Comparison of ENCODE assay signal across 9 cellular contexts in genomic region chr1:115771094-115771846, GRCh38. TPM values are rescaled to one million over a fixed set of nuclear protein-coding genes. Genes with fewer than 3 reads are reported as not detected.
DNase-seq lines count a peak whose midpoint lies in the region; ATAC-seq and TF ChIP-seq lines count a peak whose summit lies in the region.
"Had no signal": no experiment of that assay in that cellular context is flagged by ENCODE, and none has a peak within 500 bp of the region (broad histone marks: within the 10 kb centered on the region; RNA-seq: fewer than 3 reads in every experiment).

No MANE protein-coding gene starts in this region.

- H3K4me1 ChIP-seq in HUES64 (ENCODE audit: insufficient read depth, low read length) (no peaks in the 10 kb centered on the region; the same call in 1 of the 2 replicates), parathyroid adenoma (no peaks in the 10 kb centered on the region), Karpas-422 (ENCODE audit: low read length) (no peaks in the 10 kb centered on the region)

- WGBS in HUES64: 53% methylated on average over 14 of the region's 14 CpGs

- H3K4me3 ChIP-seq in HUES64 (ENCODE audit: low read length) (peak overlapping the region; percentile 38; the same call in 1 of the 2 replicates), epithelial cell of esophagus (ENCODE audit: low read length) (no peak overlapping the region), parathyroid adenoma (ENCODE audit: low read depth, low read length) (no peak overlapping the region), Karpas-422 (ENCODE audit: low read length) (no peak overlapping the region)

- H3K79me2 ChIP-seq in parathyroid adenoma: no peaks in the 10 kb centered on the region
- no peaks in the 10 kb centered on the region for H3K79me2 ChIP-seq in Karpas-422 (ENCODE audit: low read length)

- peak; percentile 29 for ATAC-seq in GM21723 (IDR thresholded peaks at IDR 0.05; ENCODE audit: unreplicated experiment)

- H3K36me3 ChIP-seq in HUES64 (ENCODE audit: insufficient read depth, low read length) (no peaks in the 10 kb centered on the region), parathyroid adenoma (ENCODE audit: control insufficient read depth, insufficient read depth, low read length) (no peaks in the 10 kb centered on the region), Karpas-422 (ENCODE audit: insufficient read depth, low read length) (no peaks in the 10 kb centered on the region)

- H3K9me3 ChIP-seq in HUES64 (ENCODE audit: insufficient read depth, low read depth, low read length): no peaks in the 10 kb centered on the region
- H3K9me3 ChIP-seq in parathyroid adenoma (ENCODE audit: control insufficient read depth, low read length): no peaks in the 10 kb centered on the region
- no peaks in the 10 kb centered on the region for H3K9me3 ChIP-seq in Karpas-422 (ENCODE audit: low read length)

- no peak overlapping the region for H3K9ac ChIP-seq in HUES64 (ENCODE audit: low read depth, low read length)
- no peak overlapping the region for H3K9ac ChIP-seq in parathyroid adenoma
- no peak overlapping the region for H3K9ac ChIP-seq in Karpas-422 (ENCODE audit: low read length)

- H3K9me2 ChIP-seq in Karpas-422 (replicated peaks; ENCODE audit: insufficient read depth, low read length): no peaks in the 10 kb centered on the region

- TF ChIP-seq CTCF in epithelial cell of esophagus (IDR thresholded peaks at IDR 0.05; ENCODE audit: insufficient read depth, low read depth, low read length, missing control alignments) (no peak), parathyroid adenoma (IDR thresholded peaks at IDR 0.05) (no peak)

- H3K4me2 ChIP-seq in parathyroid adenoma (ENCODE audit: low read length): no peak overlapping the region
- H3K4me2 ChIP-seq in Karpas-422 (ENCODE audit: low read depth, low read length, poor library complexity, severe bottlenecking): no peak overlapping the region

- H2AFZ ChIP-seq in parathyroid adenoma (peak overlapping the region; percentile 48), Karpas-422 (ENCODE audit: low read length) (no peak overlapping the region)

- H3K27me3 ChIP-seq in HUES64 (ENCODE audit: insufficient read depth, low read length) (no peaks in the 10 kb centered on the region), parathyroid adenoma (ENCODE audit: control insufficient read depth, insufficient read depth, low read length) (no peaks in the 10 kb centered on the region), Karpas-422 (ENCODE audit: low read length) (no peaks in the 10 kb centered on the region)

- H4K20me1 ChIP-seq in Karpas-422 (ENCODE audit: insufficient read depth, low read depth, low read length): no peaks in the 10 kb centered on the region

- DNase-seq in epithelial cell of esophagus (ENCODE audit: low read depth) (peak; percentile 85), DMS153 treated with DMSO at 0.1 percent for 48 hours (lab: John Stamatoyannopoulos, UW; ENCODE audit: unreplicated experiment) (no peak), GOT3 (lab: John Stamatoyannopoulos, UW) (no peak), Karpas-422 (no peak)
- no peak for DNase-seq in activated CD4-positive, alpha-beta T cell treated with anti-CD3 and anti-CD28 coated beads for 1 hour

- H3K27ac ChIP-seq in HUES64 (ENCODE audit: low read depth, low read length) (no peak overlapping the region), parathyroid adenoma (no peak overlapping the region), Karpas-422 (ENCODE audit: low read length) (no peak overlapping the region)

RNA-seq across cellular contexts. Expression of gene CASQ2, which starts 2.8 kb away (rescaled TPM):
- polyA plus RNA-seq in HUES64 (2013, experiment 1 of 2): not detected
- polyA plus RNA-seq in HUES64 (2013, experiment 2 of 2): 0.13 TPM
- not detected in 2 replicates for total RNA-seq in Karpas-422 (2014; rRNA removed; shearing (Covaris generic); ENCODE audit: low replicate concordance)
- total RNA-seq: epithelial cell of proximal tubule had no signal
